Comparison of ENCODE assay signal across 8 cellular contexts in the genomic region with DNA sequence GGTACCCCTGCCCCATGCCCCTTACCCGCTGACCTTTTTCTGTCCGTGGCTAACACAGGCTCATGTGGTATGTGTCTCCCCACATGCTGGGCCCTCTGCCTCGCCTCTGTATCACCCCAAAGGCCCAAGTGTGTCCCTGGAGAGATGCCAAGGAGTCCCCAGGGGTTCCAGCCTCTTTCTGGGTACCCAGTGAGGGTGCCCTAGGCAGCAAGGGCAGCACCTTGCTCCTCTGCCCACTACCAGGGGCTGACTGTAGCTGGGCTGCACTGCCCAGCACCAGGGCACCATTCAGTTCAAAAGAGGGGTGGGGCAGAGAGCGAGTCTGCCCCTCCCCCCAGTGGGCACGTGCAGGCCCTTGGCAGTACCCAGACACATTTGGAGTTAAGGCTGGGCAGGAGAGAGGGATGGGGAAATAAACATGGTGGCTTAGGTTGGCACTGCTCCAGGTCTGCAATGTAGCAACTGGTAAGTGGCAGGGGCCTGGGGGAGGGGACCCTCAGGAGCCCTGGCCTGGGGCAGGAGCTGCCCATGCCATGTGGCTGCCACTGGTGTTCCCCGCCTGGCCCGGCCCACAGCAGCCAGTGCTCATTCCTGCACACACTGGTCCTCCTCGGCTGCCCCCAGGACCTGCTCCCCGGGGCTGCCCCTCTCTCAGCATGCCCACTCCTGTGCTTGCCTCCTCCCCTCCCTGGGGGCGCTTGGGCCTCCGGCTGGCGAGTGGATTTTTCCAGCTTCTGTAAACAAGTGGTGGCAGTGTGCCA. TPM values are rescaled to one million over a fixed set of nuclear protein-coding genes. Genes with fewer than 3 reads are reported as not detected.
DNase-seq lines count a peak whose midpoint lies in the region; ATAC-seq, FAIRE-seq and TF ChIP-seq lines count a peak whose summit lies in the region.

No MANE protein-coding gene starts in this region.

- peak overlapping the region; percentile 52 for H3K4me3 ChIP-seq in adipocyte (ENCODE audit: low read length)
- peak overlapping the region; percentile 22 to 33 for H3K4me3 ChIP-seq in kidney (ENCODE audit: low read length in 2 of 2)
- H3K4me3 ChIP-seq in stomach smooth muscle (ENCODE audit: low read length in 2 of 2), result peak overlapping the region; percentile 36 to 73

- H3K4me1 Mint-ChIP-seq in T-helper 17 cell, result peaks cover 49% of the 10 kb centered on the region

- DNase-seq in Ammon's horn (ENCODE audit: low spot score) (peak; percentile 96), NCI-H1417 (lab: John Stamatoyannopoulos, UW) (peak; percentile 53 to 97 (median 95)), adipocyte (ENCODE audit: low read depth) (peak; percentile 66), kidney (peak; percentile 96), T-helper 17 cell (no peak), GM13976 (ENCODE audit: low spot score) (no peak)

- H3K4me1 ChIP-seq in adipocyte (ENCODE audit: control insufficient read depth, insufficient read depth, low read length) (peaks cover 87% of the 10 kb centered on the region), kidney (ENCODE audit: control insufficient read depth in 1 of 2, insufficient read depth in 1 of 2, low read depth in 1 of 2, low read length in 2 of 2) (peaks cover 86 to 87% of the 10 kb centered on the region in 2 donors), stomach smooth muscle (ENCODE audit: control insufficient read depth, insufficient read depth, low read length) (peaks cover 100% of the 10 kb centered on the region)

- H3K9me3 ChIP-seq in adipocyte (ENCODE audit: control insufficient read depth, low read length), result no peaks in the 10 kb centered on the region
- no peaks in the 10 kb centered on the region for H3K9me3 ChIP-seq in kidney (ENCODE audit: control insufficient read depth in 1 of 2, low read length in 2 of 2)
- no peaks in the 10 kb centered on the region for H3K9me3 ChIP-seq in stomach smooth muscle (ENCODE audit: control insufficient read depth in 2 of 2, low read length in 2 of 2)
- H3K9me3 ChIP-seq in T-helper 17 cell (ENCODE audit: control insufficient read depth, low read length, poor library complexity, severe bottlenecking), result no peaks in the 10 kb centered on the region

- H3K4me3 Mint-ChIP-seq in T-helper 17 cell, result no peak overlapping the region

- intact Hi-C loops in kidney (cut with DNase I), result loop anchor here (5.0 kb wide), 1 partner anchor 40 kb away; no protein-coding TSS in a partner anchor

- H3K27me3 Mint-ChIP-seq in T-helper 17 cell, result no peaks in the 10 kb centered on the region

- peak overlapping the region; percentile 92 to 97 for H3K27ac ChIP-seq in kidney (ENCODE audit: low read depth in 2 of 2, low read length in 2 of 2)
- H3K27ac ChIP-seq in stomach smooth muscle (ENCODE audit: low read length), result peak overlapping the region; percentile 93

- peak overlapping the region; percentile 78 for H3K9ac ChIP-seq in adipocyte (ENCODE audit: low read length)
- H3K9ac ChIP-seq in kidney (ENCODE audit: low read length in 2 of 2), result peak overlapping the region; percentile 20 to 80
- peak overlapping the region; percentile 51 to 60 for H3K9ac ChIP-seq in stomach smooth muscle (ENCODE audit: low read length in 2 of 2)

- TF ChIP-seq CTCF in kidney (IDR thresholded peaks at IDR 0.05; ENCODE audit: borderline replicate concordance, extremely low read depth, insufficient read depth) (no peak), GM13976 (IDR thresholded peaks at IDR 0.05; ENCODE audit: borderline replicate concordance, control extremely low read depth, extremely low read depth, insufficient read depth, missing control alignments) (no peak)

- no peak for FAIRE-seq in kidney (lab: Jason Lieb, UNC)

- H3K36me3 ChIP-seq in adipocyte (ENCODE audit: control insufficient read depth, insufficient read depth, low read length, severe bottlenecking) (peaks cover 11% of the 10 kb centered on the region), kidney (ENCODE audit: control insufficient read depth in 1 of 2, insufficient read depth in 2 of 2, low read length in 2 of 2) (no peaks in the 10 kb centered on the region), stomach smooth muscle (ENCODE audit: control insufficient read depth in 2 of 2, insufficient read depth in 2 of 2, low read length in 2 of 2) (peaks cover 2 to 13% of the 10 kb centered on the region in 2 donors)

- H3K27ac Mint-ChIP-seq in T-helper 17 cell, result no peak overlapping the region

- no peaks in the 10 kb centered on the region for H3K27me3 ChIP-seq in adipocyte (replicated peaks; ENCODE audit: control insufficient read depth, insufficient read depth, low read length)
- no peaks in the 10 kb centered on the region for H3K27me3 ChIP-seq in stomach smooth muscle (ENCODE audit: control insufficient read depth in 1 of 2, insufficient read depth in 2 of 2, low read length in 2 of 2)

- ATAC-seq in HG03175 (IDR thresholded peaks at IDR 0.05; ENCODE audit: unreplicated experiment) (no peak), T-helper 17 cell (no peak)

- in situ Hi-C loops in GM13976 (cut with MboI; ENCODE audit: low sequenced_read_pairs, unreplicated experiment), result no loop called here

- peaks cover 2% of the 10 kb centered on the region for H3K36me3 Mint-ChIP-seq in T-helper 17 cell (ENCODE audit: low read depth)

RNA-seq across cellular contexts. Expression of a gene that starts 9.1 kb away (rescaled TPM):
- total RNA-seq in kidney (63.9 TPM), T-helper 17 cell (10 to 100 TPM; 29.8 to 32.2 TPM)
- polyA plus RNA-seq in kidney (ENCODE audit: insufficient read depth, low read depth, low replicate concordance), result 40.8 TPM

RNA-seq across cellular contexts. Expression of a gene that starts 17.7 kb away (rescaled TPM):
- total RNA-seq in kidney (66.3 TPM), T-helper 17 cell (10 to 100 TPM; 73.7 to 77.5 TPM)
- polyA plus RNA-seq in kidney (ENCODE audit: insufficient read depth, low read depth, low replicate concordance), result 53.7 TPM

RNA-seq across cellular contexts. Expression of a gene that starts 28.5 kb away (rescaled TPM):
- total RNA-seq in kidney, result 30.8 TPM
- 7.1 TPM for polyA plus RNA-seq in kidney (ENCODE audit: insufficient read depth, low read depth, low replicate concordance)
- 100 to 1,000 TPM; 102 to 145 TPM for total RNA-seq in T-helper 17 cell

RNA-seq across cellular contexts. Expression of a gene that starts 49.9 kb away (rescaled TPM):
- total RNA-seq in kidney, result 75.4 TPM
- 34.9 TPM for polyA plus RNA-seq in kidney (ENCODE audit: insufficient read depth, low read depth, low replicate concordance)
- 100 to 1,000 TPM; 101 to 106 TPM for total RNA-seq in T-helper 17 cell

RNA-seq across cellular contexts. Expression of a gene that starts 56.7 kb away (rescaled TPM):
- total RNA-seq in kidney, result not detected
- not detected for polyA plus RNA-seq in kidney (ENCODE audit: insufficient read depth, low read depth, low replicate concordance)
- not detected for total RNA-seq in T-helper 17 cell

Comparison
In these comparisons a context has a peak if more than half of its experiments do, and no peak if none do; other contexts are left out.
1. DNase-seq: peak in Ammon's horn (single experiment), NCI-H1417 (3 of 3), adipocyte (single experiment) and kidney (single experiment); none in T-helper 17 cell (0 of 3) and GM13976 (single experiment).
2. Peak in every context shown above with its lines, with median percentiles within 50 percentile points of each other: H3K4me3 ChIP-seq and H3K9ac ChIP-seq.